10 cellular contexts compared by ENCODE assay signal in the genomic region with DNA sequence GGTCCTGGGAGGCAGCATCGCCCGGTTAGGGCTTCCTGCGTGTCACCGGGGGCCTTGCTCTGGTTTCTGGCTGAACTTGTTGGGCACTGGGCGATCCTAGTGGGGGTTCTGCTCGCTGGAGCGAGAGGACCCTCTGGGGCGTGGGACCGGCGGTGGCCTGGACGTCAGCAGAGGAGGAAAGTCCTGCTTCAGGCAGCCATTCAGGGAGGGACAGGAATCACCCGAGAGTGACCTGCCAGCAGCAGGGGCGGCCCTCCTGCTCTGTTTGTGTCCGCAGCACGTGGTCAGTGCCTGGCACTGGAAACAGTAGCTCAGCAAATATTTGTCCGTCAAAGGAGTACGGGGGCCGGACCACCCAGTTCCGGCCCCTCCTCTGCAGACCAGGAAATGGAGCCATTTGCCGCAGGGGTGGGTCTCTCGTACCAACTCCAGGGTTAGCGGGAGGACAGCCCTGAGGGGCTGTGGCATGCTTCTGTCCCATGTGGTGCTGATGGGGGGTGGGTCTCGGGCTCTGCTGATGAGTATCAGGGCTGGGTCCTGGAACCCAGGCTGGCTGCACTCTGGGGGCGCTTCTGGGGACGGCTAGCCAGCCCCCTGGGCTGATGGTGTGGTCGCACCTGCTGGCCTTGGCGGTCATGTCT. TPM values are rescaled to one million over a fixed set of nuclear protein-coding genes. Genes with fewer than 3 reads are reported as not detected.
A peak's percentile ranks its signal among the peaks of the same experiment; 100 is the strongest.
DNase-seq lines count a peak whose midpoint lies in the region; ATAC-seq, FAIRE-seq and TF ChIP-seq lines count a peak whose summit lies in the region.
"Had no signal": no experiment of that assay in that cellular context is flagged by ENCODE, and none has a peak within 500 bp of the region (broad histone marks: within the 10 kb centered on the region; RNA-seq: fewer than 3 reads in every experiment).

No MANE protein-coding gene starts in this region.

- dilution Hi-C loops in keratinocyte (cut with MboI; ENCODE audit: extremely low pct_ligation_motif_present, low sequenced_read_pairs), result no loop called here

- H4K20me1 ChIP-seq in keratinocyte (ENCODE audit: control insufficient read depth, extremely low read depth, insufficient read depth, low read length), result no peaks in the 10 kb centered on the region
- H4K20me1 ChIP-seq in OCI-LY7 (ENCODE audit: insufficient read depth, low read length), result no peaks in the 10 kb centered on the region

- intact Hi-C loops in heart left ventricle (cut with DNase I), result loop anchor here in 2 of 10 donors (5.0 kb wide), 2 partner anchors 46 to 51 kb away; partner anchors contain the start of gene BAIAP2 (in 1 of the 2)
- intact Hi-C loops in cardiac septum (cut with DNase I), result no loop called here
- intact Hi-C loops in psoas muscle (cut with DNase I), result loop anchor here (5.0 kb wide), 1 partner anchor 46 kb away; the partner anchor contains the start of gene BAIAP2 (in 2 of the 2)
- intact Hi-C loops in A673 (cut with micrococcal nuclease; ENCODE audit: unreplicated experiment), result no loop called here
- intact Hi-C loops in OCI-LY7 (cut with micrococcal nuclease; ENCODE audit: unreplicated experiment), result no loop called here

- CTCF ChIA-PET in A673 (lab: Charles Lee) (no interaction called here), OCI-LY7 (lab: Charles Lee; ENCODE audit: unreplicated experiment) (no interaction called here)

- H3K27me3 ChIP-seq in heart left ventricle, result no peaks in the 10 kb centered on the region
- H3K27me3 ChIP-seq in keratinocyte (ENCODE audit: control insufficient read depth, extremely low read depth, insufficient read depth, low read length), result no peaks in the 10 kb centered on the region
- H3K27me3 ChIP-seq in psoas muscle (ENCODE audit: insufficient read depth in 3 of 3, low read length in 2 of 3), result no peaks in the 10 kb centered on the region
- no peaks in the 10 kb centered on the region for H3K27me3 ChIP-seq in A673 (replicated peaks; ENCODE audit: insufficient read depth, low read depth, low read length, poor library complexity)
- H3K27me3 ChIP-seq: colonic mucosa had no signal

- no peaks in the 10 kb centered on the region for H3K9me1 ChIP-seq in keratinocyte (ENCODE audit: control insufficient read depth, extremely low read depth, insufficient read depth, low read length)

- H3K9me3 ChIP-seq in heart left ventricle, result no peaks in the 10 kb centered on the region
- H3K9me3 ChIP-seq in keratinocyte (ENCODE audit: control insufficient read depth, low read depth, low read length), result no peaks in the 10 kb centered on the region
- no peaks in the 10 kb centered on the region for H3K9me3 ChIP-seq in psoas muscle
- H3K9me3 ChIP-seq in A673 (ENCODE audit: low read depth, low read length, poor library complexity, severe bottlenecking), result no peaks in the 10 kb centered on the region
- no peaks in the 10 kb centered on the region for H3K9me3 ChIP-seq in OCI-LY7 (ENCODE audit: low read length)
- H3K9me3 ChIP-seq: colonic mucosa, thoracic aorta had no signal

- WGBS in heart left ventricle, 4 donors, result 46 to 68% (median 58%) methylated on average over 16 to 27 of the region's 27 CpGs
- 61 to 73% (median 63%) methylated on average over 27 of the region's 27 CpGs for WGBS in psoas muscle, 3 donors

- no peak overlapping the region for H2AFZ ChIP-seq in keratinocyte (ENCODE audit: control insufficient read depth, low read length)
- no peak overlapping the region for H2AFZ ChIP-seq in OCI-LY7 (ENCODE audit: low read length)

- no peak for TF ChIP-seq CTCF in heart left ventricle (IDR thresholded peaks at IDR 0.05)
- TF ChIP-seq CTCF in keratinocyte (optimal IDR thresholded peaks at IDR 0.05 in 1 of 3, IDR thresholded peaks at IDR 0.05 in 1 of 3, conservative IDR thresholded peaks at IDR 0.05 in 1 of 3; ENCODE audit: extremely low read depth in 1 of 3, insufficient read depth in 2 of 3, low read length in 3 of 3), result no peak
- no peak for TF ChIP-seq CTCF in psoas muscle (IDR thresholded peaks at IDR 0.05)
- no peak for TF ChIP-seq CTCF in A673 (conservative IDR thresholded peaks at IDR 0.05; ENCODE audit: low read depth, low read length)
- TF ChIP-seq CTCF in OCI-LY7 (conservative IDR thresholded peaks at IDR 0.05; ENCODE audit: low read length), result no peak

- H3K36me3 ChIP-seq in heart left ventricle (peaks cover 0 to 35% (median 9%) of the 10 kb centered on the region in 9 donors), keratinocyte (ENCODE audit: control insufficient read depth in 2 of 2, extremely low read depth in 1 of 2, insufficient read depth in 2 of 2, low read length in 2 of 2) (peaks cover 21 to 53% of the 10 kb centered on the region in 2 experiments), psoas muscle (ENCODE audit: insufficient read depth in 1 of 2, low read depth in 1 of 2) (no peaks in the 10 kb centered on the region), A673 (ENCODE audit: insufficient read depth, low read length, poor library complexity, severe bottlenecking) (no peaks in the 10 kb centered on the region), OCI-LY7 (ENCODE audit: insufficient read depth, low read length) (no peaks in the 10 kb centered on the region)
- H3K36me3 ChIP-seq: colonic mucosa had no signal

- H3K79me2 ChIP-seq in keratinocyte (ENCODE audit: control insufficient read depth, insufficient read depth, low read length) (peaks cover 37% of the 10 kb centered on the region), OCI-LY7 (ENCODE audit: insufficient read depth, low read depth, low read length) (no peaks in the 10 kb centered on the region)

- DNase-seq in heart left ventricle (peak in 3 of 5 donors; percentile 55 to 57 (median 56)), cardiac septum (ENCODE audit: low spot score) (no peak), keratinocyte (ENCODE audit: low read depth, low spot score) (no peak), psoas muscle (no peak), HUDEP-2 (lab: John Stamatoyannopoulos, UW; ENCODE audit: unreplicated experiment in 76 of 76) (no peak), GM19238 (ENCODE audit: insufficient read length, low spot score) (no peak), A673 (ENCODE audit: low spot score) (no peak), OCI-LY7 (ENCODE audit: low spot score) (no peak)
- DNase-seq: colonic mucosa had no signal

- no peaks in the 10 kb centered on the region for H3K9me2 ChIP-seq in OCI-LY7 (ENCODE audit: insufficient read depth, low read length)

- FAIRE-seq in keratinocyte (lab: Jason Lieb, UNC), result no peak

- peaks cover 0 to 48% (median 28%) of the 10 kb centered on the region in 12 donors for H3K4me1 ChIP-seq in heart left ventricle
- peaks cover 63% of the 10 kb centered on the region for H3K4me1 ChIP-seq in keratinocyte (ENCODE audit: control insufficient read depth, extremely low read depth, insufficient read depth, low read length)
- peaks cover 34% of the 10 kb centered on the region for H3K4me1 ChIP-seq in psoas muscle
- H3K4me1 ChIP-seq in A673 (ENCODE audit: insufficient read depth, low read length, poor library complexity, severe bottlenecking), result no peaks in the 10 kb centered on the region
- no peaks in the 10 kb centered on the region for H3K4me1 ChIP-seq in OCI-LY7 (ENCODE audit: insufficient read depth, low read length, poor library complexity, severe bottlenecking)

- H3K27ac ChIP-seq in heart left ventricle (peak overlapping the region; percentile 15 to 81 (median 66)), keratinocyte (ENCODE audit: control insufficient read depth, insufficient read depth, low read length) (peak overlapping the region; percentile 91), psoas muscle (peak overlapping the region; percentile 60), A673 (ENCODE audit: low read depth, low read length, poor library complexity, severe bottlenecking) (no peak overlapping the region), OCI-LY7 (ENCODE audit: low read depth, low read length, poor library complexity, severe bottlenecking) (no peak overlapping the region)
- H3K27ac ChIP-seq: colonic mucosa, thoracic aorta had no signal

- peak; percentile 7 to 59 (median 26) for ATAC-seq in heart left ventricle
- ATAC-seq in psoas muscle, result no peak

- POLR2A ChIA-PET in A673 (lab: Charles Lee; ENCODE audit: low non-redundant PET), result no interaction called here
- POLR2A ChIA-PET in OCI-LY7 (lab: Charles Lee), result no interaction called here

- TF ChIP-seq POLR2A in heart left ventricle (IDR thresholded peaks at IDR 0.05), result no peak

- peak overlapping the region; percentile 88 for H3K9ac ChIP-seq in keratinocyte (ENCODE audit: control insufficient read depth, extremely low read depth, insufficient read depth, low read length)

- H3K4me3 ChIP-seq in heart left ventricle (peak overlapping the region in 1 of 12 donors; percentile 9), keratinocyte (ENCODE audit: control insufficient read depth in 2 of 3, extremely low read depth in 1 of 3, insufficient read depth in 2 of 3, low read depth in 1 of 3, low read length in 3 of 3) (no peak overlapping the region), psoas muscle (no peak overlapping the region), A673 (ENCODE audit: low read depth, low read length, poor library complexity, severe bottlenecking) (no peak overlapping the region), OCI-LY7 (ENCODE audit: low read depth, low read length, poor library complexity, severe bottlenecking) (no peak overlapping the region)
- H3K4me3 ChIP-seq: colonic mucosa, thoracic aorta had no signal

- no TSS peak for BruUV-seq in A673 (replicated peaks; lab: Mats Ljungman, UMichigan)
- no TSS peak for BruUV-seq in OCI-LY7 (replicated peaks; lab: Mats Ljungman, UMichigan)

- H3K4me2 ChIP-seq in keratinocyte (ENCODE audit: control insufficient read depth, extremely low read depth, insufficient read depth, low read depth, low read length) (no peak overlapping the region), OCI-LY7 (ENCODE audit: low read length) (no peak overlapping the region)

RNA-seq across cellular contexts. Expression of gene BAIAP2, which starts 48.3 kb away (rescaled TPM):
- total RNA-seq in heart left ventricle (10 to 100 TPM in 8 of 9 donors, 1 to 10 TPM in 1; 8.9 to 30.2 (median 18.8) TPM), cardiac septum (9.8 TPM), psoas muscle (10 to 100 TPM in 2 of 4 donors, 1 to 10 TPM in 2; 4.7 to 28.9 (median 10.0) TPM), A673 (2021) (51.6 and 54.9 TPM in 2 replicates), OCI-LY7 (2022) (2.1 and 2.3 TPM in 2 replicates)
- polyA plus RNA-seq in heart left ventricle (10 to 100 TPM; 15.3 to 18.5 TPM), keratinocyte (48.9 to 74.4 TPM (median 56.7 TPM) in 3 replicates), psoas muscle (10 to 100 TPM in 1 of 3 donors, 1 to 10 TPM in 2; 3.9 to 13.5 (median 6.5) TPM)
- polyA plus RNA-seq in keratinocyte (2011; ENCODE audit: low read depth), result 102 TPM
- 30.3 and 63.1 TPM in 2 replicates for polyA plus RNA-seq in keratinocyte (2011; cell fraction: cytosol; rRNA removed)
- 87.9 and 109 TPM in 2 replicates for polyA plus RNA-seq in keratinocyte (2011; cell fraction: nucleus; rRNA removed)
- 66.3 and 124 TPM in 2 replicates for polyA plus RNA-seq in keratinocyte (2012; ENCODE audit: low replicate concordance)
- polyA minus RNA-seq in keratinocyte, result 44.6 to 102 TPM (median 54.9 TPM) in 3 replicates
- polyA minus RNA-seq in keratinocyte (2011; cell fraction: cytosol; rRNA and poly(A)+ RNA removed), result 94.8 TPM
- 66.4 and 99.6 TPM in 2 replicates for polyA minus RNA-seq in keratinocyte (2011; cell fraction: nucleus; rRNA and poly(A)+ RNA removed)
- total RNA-seq in OCI-LY7 (2014; rRNA removed; shearing (Covaris generic)), result 1.3 and 2.1 TPM in 2 replicates

Comparison
In these comparisons a context has a peak if more than half of its experiments do, and no peak if none do; other contexts are left out.
1. DNase-seq: peak in heart left ventricle (3 of 5); none in cardiac septum (single experiment), keratinocyte (single experiment), psoas muscle (0 of 2), HUDEP-2 (0 of 76), GM19238 (single experiment), A673 (single experiment) and OCI-LY7 (single experiment).
2. ATAC-seq: peak in heart left ventricle (4 of 4); none in psoas muscle (0 of 4).
3. H3K27ac ChIP-seq: peak in heart left ventricle (12 of 12), keratinocyte (single experiment) and psoas muscle (single experiment); none in A673 (single experiment) and OCI-LY7 (single experiment).
4. intact Hi-C loops: an anchor here in psoas muscle (5.0 kb wide); none called in cardiac septum, A673 and OCI-LY7.